In genomic region chr19:7998081-7998480, GRCh38 we compare ENCODE assay signal across 22 cellular contexts. TPM values are rescaled to one million over a fixed set of nuclear protein-coding genes. Genes with fewer than 3 reads are reported as not detected.
A peak's percentile ranks its signal among the peaks of the same experiment; 100 is the strongest.
DNase-seq lines count a peak whose midpoint lies in the region; ATAC-seq, FAIRE-seq and TF ChIP-seq lines count a peak whose summit lies in the region.
"Had no signal": no experiment of that assay in that cellular context is flagged by ENCODE, and none has a peak within 500 bp of the region (broad histone marks: within the 10 kb centered on the region; RNA-seq: fewer than 3 reads in every experiment).

No MANE protein-coding gene starts in this region.

- no peaks in the 10 kb centered on the region for H3K9me3 Mint-ChIP-seq in CD14-positive monocyte
- H3K9me3 Mint-ChIP-seq in astrocyte (ENCODE audit: unreplicated experiment) = no peaks in the 10 kb centered on the region
- no peaks in the 10 kb centered on the region for H3K9me3 Mint-ChIP-seq in memory B cell
- H3K9me3 Mint-ChIP-seq in neural progenitor cell = no peaks in the 10 kb centered on the region

- ATAC-seq in memory B cell (ENCODE audit: low read depth) = no peak

- H3K27ac ChIP-seq in astrocyte (ENCODE audit: low read depth, low read length) (no peak overlapping the region), neural progenitor cell (no peak overlapping the region)
- H3K27ac ChIP-seq: epithelial cell of prostate had no signal

- H3K4me1 ChIP-seq in astrocyte (ENCODE audit: insufficient read depth, low read length) (peaks cover 15% of the 10 kb centered on the region), neural progenitor cell (peaks cover 19% of the 10 kb centered on the region)

- intact Hi-C loops in CD14-positive monocyte (cut with micrococcal nuclease) (no loop called here), posterior cingulate gyrus (cut with DNase I) (no loop called here)

- TF ChIP-seq CTCF in CD14-positive monocyte (IDR thresholded peaks at IDR 0.05) (no peak), astrocyte (IDR thresholded peaks at IDR 0.05; ENCODE audit: insufficient read depth, low read depth, low read length) (no peak), neural progenitor cell (IDR thresholded peaks at IDR 0.05) (no peak)

- H3K9me3 ChIP-seq in astrocyte (ENCODE audit: insufficient read depth, low read depth, low read length) (no peaks in the 10 kb centered on the region), neural progenitor cell (ENCODE audit: low read depth) (no peaks in the 10 kb centered on the region)

- peaks cover 98% of the 10 kb centered on the region for H4K20me1 ChIP-seq in astrocyte (ENCODE audit: insufficient read depth, low read length)
- H4K20me1 ChIP-seq in neural progenitor cell (ENCODE audit: low read depth) = peaks cover 99% of the 10 kb centered on the region

- H3K4me1 Mint-ChIP-seq in CD14-positive monocyte = peaks cover 27% of the 10 kb centered on the region
- H3K4me1 Mint-ChIP-seq in astrocyte (ENCODE audit: low read depth, unreplicated experiment) = peaks cover 44% of the 10 kb centered on the region
- peaks cover 59% of the 10 kb centered on the region for H3K4me1 Mint-ChIP-seq in memory B cell
- peaks cover 36% of the 10 kb centered on the region for H3K4me1 Mint-ChIP-seq in neural progenitor cell

- peaks cover 100% of the 10 kb centered on the region for H3K79me2 ChIP-seq in astrocyte (ENCODE audit: insufficient read depth, low read length)
- peaks cover 100% of the 10 kb centered on the region for H3K79me2 ChIP-seq in neural progenitor cell (ENCODE audit: low read depth)

- H3K4me2 ChIP-seq in astrocyte (ENCODE audit: low read length) (no peak overlapping the region), neural progenitor cell (no peak overlapping the region)

- no peak overlapping the region for H2AFZ ChIP-seq in astrocyte (ENCODE audit: low read depth, low read length)
- no peak overlapping the region for H2AFZ ChIP-seq in neural progenitor cell (replicated peaks)

- peak overlapping the region; percentile 3 to 77 (median 45) for H3K27ac Mint-ChIP-seq in CD14-positive monocyte
- no peak overlapping the region for H3K27ac Mint-ChIP-seq in astrocyte (ENCODE audit: unreplicated experiment)
- H3K27ac Mint-ChIP-seq in memory B cell = no peak overlapping the region
- no peak overlapping the region for H3K27ac Mint-ChIP-seq in neural progenitor cell

- H3K4me3 ChIP-seq in astrocyte (ENCODE audit: insufficient read depth, low read depth, low read length) = no peak overlapping the region
- no peak overlapping the region for H3K4me3 ChIP-seq in neural progenitor cell

- H3K27me3 ChIP-seq in astrocyte (ENCODE audit: insufficient read depth, low read length) (no peaks in the 10 kb centered on the region), neural progenitor cell (no peaks in the 10 kb centered on the region)

- peaks cover 0 to 2% (median 1%) of the 10 kb centered on the region in 3 donors for H3K27me3 Mint-ChIP-seq in CD14-positive monocyte (ENCODE audit: low read depth in 3 of 3)
- no peaks in the 10 kb centered on the region for H3K27me3 Mint-ChIP-seq in astrocyte (ENCODE audit: low read depth, unreplicated experiment)
- H3K27me3 Mint-ChIP-seq in memory B cell = no peaks in the 10 kb centered on the region
- no peaks in the 10 kb centered on the region for H3K27me3 Mint-ChIP-seq in neural progenitor cell (ENCODE audit: insufficient read depth, low read depth)

- H3K36me3 Mint-ChIP-seq in CD14-positive monocyte (peaks cover 6 to 21% of the 10 kb centered on the region in 2 donors), astrocyte (ENCODE audit: low read depth, unreplicated experiment) (peaks cover 6% of the 10 kb centered on the region), memory B cell (peaks cover 8% of the 10 kb centered on the region), neural progenitor cell (peaks cover 19% of the 10 kb centered on the region)

- peaks cover 29% of the 10 kb centered on the region for H3F3A ChIP-seq in neural progenitor cell (ENCODE audit: low read depth)

- no peak overlapping the region for H3K9ac ChIP-seq in astrocyte (ENCODE audit: low read length)
- no peak overlapping the region for H3K9ac ChIP-seq in neural progenitor cell

- DNase-seq in CD14-positive monocyte (ENCODE audit: low spot score) (no peak), HK-2 (ENCODE audit: unreplicated experiment) (peak; percentile 10), astrocyte (ENCODE audit: low read depth) (peak; percentile 46), memory B cell (ENCODE audit: low spot score in 2 of 2) (no peak), neural progenitor cell (ENCODE audit: low spot score) (no peak), putamen (ENCODE audit: low spot score) (no peak), posterior cingulate gyrus (no peak)
- DNase-seq in activated T-cell treated with anti-CD3 and anti-CD28 coated beads, Interleukin-2, amount 50 U/mL, for 48 hours = no peak
- DNase-seq: activated naive CD4-positive, alpha-beta T cell treated with Interleukin-2 at 50 U/mL for 16 hours; DND-41; Kasumi-1; left cardiac atrium; NCI-H1436; NCI-H2171 treated with DMSO at 0.1 percent for 48 hours; T-helper 1 cell had no signal

- FAIRE-seq in astrocyte (lab: Jason Lieb, UNC) = no peak
- FAIRE-seq: GM18507 had no signal

- H3K36me3 ChIP-seq in astrocyte (ENCODE audit: insufficient read depth, low read length) (no peaks in the 10 kb centered on the region), neural progenitor cell (no peaks in the 10 kb centered on the region)

- no peak overlapping the region for H3K4me3 Mint-ChIP-seq in CD14-positive monocyte
- H3K4me3 Mint-ChIP-seq in astrocyte (ENCODE audit: unreplicated experiment) = no peak overlapping the region
- H3K4me3 Mint-ChIP-seq in memory B cell = peak overlapping the region; percentile 39
- no peak overlapping the region for H3K4me3 Mint-ChIP-seq in neural progenitor cell

RNA-seq across cellular contexts. Expression of gene ELAVL1, which starts 7.4 kb away (rescaled TPM):
- polyA plus RNA-seq in CD14-positive monocyte = 10 to 100 TPM; 30.7 to 31.1 TPM
- total RNA-seq in astrocyte (107 TPM in 2 replicates), neural progenitor cell (ENCODE audit: low replicate concordance) (108 TPM in 2 replicates)

RNA-seq across cellular contexts. Expression of gene CCL25, which starts 54.5 kb away (rescaled TPM):
- not detected for polyA plus RNA-seq in CD14-positive monocyte
- total RNA-seq in astrocyte = not detected in 2 replicates
- 1.2 TPM in 1 of 2 replicates, not detected in the other for total RNA-seq in neural progenitor cell (ENCODE audit: low replicate concordance)
- total RNA-seq: dermis microvascular lymphatic vessel endothelial cell, glomerular endothelial cell, HT-29, left cardiac atrium, pulmonary artery endothelial cell had no signal
- polyA plus RNA-seq: AG04450 had no signal

RNA-seq across cellular contexts. Expression of gene TIMM44, which starts 54.6 kb away (rescaled TPM):
- polyA plus RNA-seq in CD14-positive monocyte = 10 to 100 TPM in 1 of 2 donors, 1 to 10 TPM in 1; 9.5 to 10.4 TPM
- total RNA-seq in astrocyte (60.5 and 71.1 TPM in 2 replicates), neural progenitor cell (ENCODE audit: low replicate concordance) (43.7 and 59.5 TPM in 2 replicates)

Comparison
In these comparisons a context has a peak if more than half of its experiments do, and no peak if none do; other contexts are left out.
1. DNase-seq: peak in HK-2 (single experiment) and astrocyte (single experiment); none in CD14-positive monocyte (single experiment), memory B cell (0 of 2), neural progenitor cell (single experiment), activated T-cell treated with anti-CD3 and anti-CD28 coated beads, Interleukin-2, amount 50 U/mL, for 48 hours (0 of 2), putamen (single experiment) and posterior cingulate gyrus (0 of 10).
2. H3K27ac Mint-ChIP-seq: peak in CD14-positive monocyte (7 of 7); none in astrocyte (single experiment), memory B cell (single experiment) and neural progenitor cell (single experiment).